Comparison of ENCODE assay signal across 8 cellular contexts in genomic region chr2:233414777-233415570, GRCh38.
DNase-seq lines count a peak whose midpoint lies in the region.

No MANE protein-coding gene starts in this region.

- peaks cover 9% of the 10 kb centered on the region for H3K9me3 Mint-ChIP-seq in activated naive CD8-positive, alpha-beta T cell (ENCODE audit: low read depth)

- peak overlapping the region; percentile 80 for H3K4me3 Mint-ChIP-seq in activated naive CD8-positive, alpha-beta T cell

- H3K36me3 Mint-ChIP-seq in activated naive CD8-positive, alpha-beta T cell = peaks cover 28% of the 10 kb centered on the region

- peak overlapping the region; percentile 96 for H3K27ac Mint-ChIP-seq in activated naive CD8-positive, alpha-beta T cell

- peaks cover 94% of the 10 kb centered on the region for H3K4me1 Mint-ChIP-seq in activated naive CD8-positive, alpha-beta T cell (ENCODE audit: low read depth)

- in situ Hi-C loops in KBM-7 (cut with MboI; ENCODE audit: low pct_unique_long_range_greater_than_20kb, low sequenced_read_pairs) = no loop called here

- no peaks in the 10 kb centered on the region for H3K27me3 Mint-ChIP-seq in activated naive CD8-positive, alpha-beta T cell

- DNase-seq in stimulated activated naive CD4-positive, alpha-beta T cell treated with Interleukin-2 at 50 U/mL for 16 hours (lab: John Stamatoyannopoulos, UW) = peak; percentile 49
- DNase-seq in stimulated activated naive CD4-positive, alpha-beta T cell (lab: John Stamatoyannopoulos, UW) = no peak
- DNase-seq in mesenteric fat pad (ENCODE audit: low spot score) (peak; percentile 47), KBM-7 (no peak), DMS 273 (lab: John Stamatoyannopoulos, UW; ENCODE audit: unreplicated experiment) (no peak), NCI-H345 (lab: John Stamatoyannopoulos, UW) (no peak), SK-N-DZ (ENCODE audit: low spot score) (no peak)

Comparison
In these comparisons a context has a peak if more than half of its experiments do, and no peak if none do; other contexts are left out.
1. DNase-seq: peak in stimulated activated naive CD4-positive, alpha-beta T cell treated with Interleukin-2 at 50 U/mL for 16 hours (single experiment) and mesenteric fat pad (single experiment); none in stimulated activated naive CD4-positive, alpha-beta T cell (0 of 6), KBM-7 (single experiment), DMS 273 (single experiment), NCI-H345 (single experiment) and SK-N-DZ (single experiment).